ENCODE assay signal across 8 cellular contexts in genomic region chr17:80259642-80260535, GRCh38. TPM values are rescaled to one million over a fixed set of nuclear protein-coding genes. Genes with fewer than 3 reads are reported as not detected.
A peak's percentile ranks its signal among the peaks of the same experiment; 100 is the strongest.
DNase-seq lines count a peak whose midpoint lies in the region; ATAC-seq and TF ChIP-seq lines count a peak whose summit lies in the region.

No MANE protein-coding gene starts in this region.

- H3K36me3 ChIP-seq in left lung, result peaks cover 0 to 8% of the 10 kb centered on the region in 2 donors

- no peaks in the 10 kb centered on the region for H3K27me3 Mint-ChIP-seq in activated CD4-positive, alpha-beta T cell treated with anti-CD3 and anti-CD28 coated beads for 36 hours

- POLR2A ChIA-PET in activated CD4-positive, alpha-beta T cell treated with anti-CD3 and anti-CD28 coated beads for 36 hours (lab: Charles Lee), result interaction anchor here (0.7 to 1.6 kb wide), 4 partner anchors 41 to 1430 kb away, joined by 3 to 4 read pairs (median 4); no protein-coding TSS in a partner anchor

- no peak for TF ChIP-seq POLR2A in NB4 (IDR thresholded peaks at IDR 0.05; ENCODE audit: extremely low read depth, insufficient read length)

- H3K4me3 ChIP-seq in NB4 (ENCODE audit: low read depth, low read length) (peak overlapping the region; percentile 40), coronary artery (peak overlapping the region; percentile 78), left lung (peak overlapping the region; percentile 56 to 58)

- peak overlapping the region; percentile 98 for H3K27ac Mint-ChIP-seq in activated CD4-positive, alpha-beta T cell treated with anti-CD3 and anti-CD28 coated beads for 36 hours

- peaks cover 18% of the 10 kb centered on the region for H3K36me3 Mint-ChIP-seq in activated CD4-positive, alpha-beta T cell treated with anti-CD3 and anti-CD28 coated beads for 36 hours (ENCODE audit: low read depth)

- peaks cover 67% of the 10 kb centered on the region for H3K4me1 Mint-ChIP-seq in activated CD4-positive, alpha-beta T cell treated with anti-CD3 and anti-CD28 coated beads for 36 hours

- peak overlapping the region; percentile 79 for H3K4me3 Mint-ChIP-seq in activated CD4-positive, alpha-beta T cell treated with anti-CD3 and anti-CD28 coated beads for 36 hours

- H3K27ac ChIP-seq in coronary artery (peak overlapping the region; percentile 84 to 91), left lung (peak overlapping the region; percentile 94 to 96)

- TF ChIP-seq CTCF in NB4 (IDR thresholded peaks at IDR 0.05; ENCODE audit: low read depth, low read length) (no peak), coronary artery (IDR thresholded peaks at IDR 0.05) (no peak), left lung (IDR thresholded peaks at IDR 0.05) (no peak)

- H3K27me3 ChIP-seq in left lung, result no peaks in the 10 kb centered on the region

- peak in 12 of 14 donors; percentile 14 to 77 (median 31) for DNase-seq in C1 segment of cervical spinal cord (lab: John Stamatoyannopoulos, UW)
- DNase-seq in NB4 (ENCODE audit: low read depth), result peak; percentile 78
- DNase-seq in activated CD4-positive, alpha-beta T cell treated with anti-CD3 and anti-CD28 coated beads for 36 hours, result peak; percentile 90
- DNase-seq in coronary artery (ENCODE audit: low spot score), result peak; percentile 85
- peak; percentile 76 to 95 for DNase-seq in left lung
- peak; percentile 83 for DNase-seq in stimulated activated CD4-positive, alpha-beta T cell treated with anti-CD3 and anti-CD28 coated beads, Interleukin-4, amount 100 ng/mL, for 1 hour

- CTCF ChIA-PET in activated CD4-positive, alpha-beta T cell treated with anti-CD3 and anti-CD28 coated beads for 36 hours (lab: Charles Lee), result no interaction called here

- peak; percentile 40 for ATAC-seq in GM19455 (IDR thresholded peaks at IDR 0.05; ENCODE audit: unreplicated experiment)
- ATAC-seq in activated CD4-positive, alpha-beta T cell treated with anti-CD3 and anti-CD28 coated beads for 36 hours, result peak; percentile 32
- peak; percentile 64 for ATAC-seq in left lung
- ATAC-seq in GM21390 (IDR thresholded peaks at IDR 0.05; ENCODE audit: unreplicated experiment), result no peak

- intact Hi-C loops in activated CD4-positive, alpha-beta T cell treated with anti-CD3 and anti-CD28 coated beads for 36 hours (cut with DNase I, micrococcal nuclease), result loop anchor here (2.0 to 10.0 kb wide), 11 partner anchors 195 to 835 kb away; partner anchors contain the start of genes CBX4 (in 1 of the 2), CBX8 (in 1 of the 2), CCDC40 (in 1 of the 2) and CHMP6 (in 1 of the 2)
- intact Hi-C loops in left lung (cut with DNase I), result no loop called here

- H3K9me3 Mint-ChIP-seq in activated CD4-positive, alpha-beta T cell treated with anti-CD3 and anti-CD28 coated beads for 36 hours (ENCODE audit: low read depth), result no peaks in the 10 kb centered on the region

- no peaks in the 10 kb centered on the region for H3K9me3 ChIP-seq in left lung

- peaks cover 33 to 71% of the 10 kb centered on the region in 2 donors for H3K4me1 ChIP-seq in left lung

RNA-seq across cellular contexts. Expression of gene RNF213, which starts 0.8 kb away (rescaled TPM):
- total RNA-seq in activated CD4-positive, alpha-beta T cell treated with anti-CD3 and anti-CD28 coated beads for 36 hours, result 100 to 1,000 TPM; 334 to 366 TPM
- 100 to 1,000 TPM; 212 to 264 TPM for total RNA-seq in left lung

RNA-seq across cellular contexts. Expression of gene SLC26A11, which starts 39.7 kb away (rescaled TPM):
- total RNA-seq in activated CD4-positive, alpha-beta T cell treated with anti-CD3 and anti-CD28 coated beads for 36 hours, result 1 to 10 TPM; 4.7 to 4.9 TPM
- 10 to 100 TPM; 31.9 to 36.0 TPM for total RNA-seq in left lung

RNA-seq across cellular contexts. Expression of gene SGSH, which starts 39.8 kb away (rescaled TPM):
- total RNA-seq in activated CD4-positive, alpha-beta T cell treated with anti-CD3 and anti-CD28 coated beads for 36 hours, result 10 to 100 TPM; 20.2 to 22.7 TPM
- total RNA-seq in left lung, result 10 to 100 TPM; 55.4 to 83.8 TPM

Comparison
In these comparisons a context has a peak if more than half of its experiments do, and no peak if none do; other contexts are left out.
1. DNase-seq: peak in every context shown above with its lines; median percentile 90 in activated CD4-positive, alpha-beta T cell treated with anti-CD3 and anti-CD28 coated beads for 36 hours; 86 in left lung; 85 in coronary artery; 83 in stimulated activated CD4-positive, alpha-beta T cell treated with anti-CD3 and anti-CD28 coated beads, Interleukin-4, amount 100 ng/mL, for 1 hour; 78 in NB4; 31 in C1 segment of cervical spinal cord.
2. RNA of gene SLC26A11, which starts 39.7 kb away (total RNA-seq): 31.9 to 36.0 TPM in left lung; 4.7 to 4.9 TPM in activated CD4-positive, alpha-beta T cell treated with anti-CD3 and anti-CD28 coated beads for 36 hours; every median in the first group is over 4 times any median in the second.
3. intact Hi-C loops: an anchor here in activated CD4-positive, alpha-beta T cell treated with anti-CD3 and anti-CD28 coated beads for 36 hours (2.0 to 10.0 kb wide); none called in left lung.
4. Peak in every context shown above with its lines, with median percentiles within 50 percentile points of each other: H3K4me3 ChIP-seq.